In genomic region chr15:44340410-44340809, GRCh38 we compare ENCODE assay signal across 13 cellular contexts.
DNase-seq lines count a peak whose midpoint lies in the region; ATAC-seq and TF ChIP-seq lines count a peak whose summit lies in the region.
"Had no signal": no experiment of that assay in that cellular context is flagged by ENCODE, and none has a peak within 500 bp of the region (broad histone marks: within the 10 kb centered on the region; RNA-seq: fewer than 3 reads in every experiment).

No MANE protein-coding gene starts in this region.

- CTCF ChIA-PET in AG04449 (lab: Yijun Ruan, JAX), result no interaction called here

- POLR2A ChIA-PET in AG04449 (lab: Yijun Ruan, JAX), result no interaction called here

- H3K4me3 ChIP-seq in AG04449 (ENCODE audit: low read depth, low read length) (no peak overlapping the region), HFF-Myc (replicated peaks; ENCODE audit: low read depth, low read length) (no peak overlapping the region), astrocyte of the cerebellum (ENCODE audit: low read depth, low read length) (no peak overlapping the region)
- H3K4me3 ChIP-seq: esophagus squamous epithelium had no signal

- ATAC-seq in GM21576 (IDR thresholded peaks at IDR 0.05; ENCODE audit: unreplicated experiment), result no peak
- no peak for ATAC-seq in HG03432 (IDR thresholded peaks at IDR 0.05; ENCODE audit: unreplicated experiment)
- ATAC-seq: activated naive CD8-positive, alpha-beta T cell treated with anti-CD3 and anti-CD28 coated beads, Interleukin-2, amount 50 U/mL, for 24 hours had no signal

- DNase-seq in AG04449 (ENCODE audit: low read depth, low spot score) (peak; percentile 67), HFF-Myc (ENCODE audit: extremely low read depth, low read depth) (peak; percentile 45), astrocyte of the cerebellum (ENCODE audit: low read depth) (peak; percentile 86), kidney tubule cell (ENCODE audit: low spot score) (peak; percentile 94), GOT3 (lab: John Stamatoyannopoulos, UW) (no peak)
- DNase-seq in stimulated activated CD4-positive, alpha-beta T cell treated with anti-CD3 and anti-CD28 coated beads, Interleukin-12 subunit alpha, Interleukin-12 subunit beta, amount 100 ng/mL, for 4 hours, result no peak
- DNase-seq: activated CD4-positive, alpha-beta memory T cell treated with anti-CD3 and anti-CD28 coated beads for 36 hours; activated naive CD8-positive, alpha-beta T cell treated with anti-CD3 and anti-CD28 coated beads, Interleukin-2, amount 50 U/mL, for 24 hours; esophagus squamous epithelium; NCI-H1930; stimulated activated CD4-positive, alpha-beta T cell treated with anti-CD3 and anti-CD28 coated beads, Interleukin-15, amount 100 ng/mL, for 24 hours had no signal

- in situ Hi-C loops in astrocyte of the cerebellum (cut with HindIII; ENCODE audit: low sequenced_read_pairs), result no loop called here

- TF ChIP-seq CTCF in AG04449 (IDR thresholded peaks at IDR 0.05; ENCODE audit: insufficient read depth, low read length, missing control alignments) (no peak), HFF-Myc (IDR thresholded peaks at IDR 0.05; ENCODE audit: low read depth, low read length, missing control alignments) (no peak), astrocyte of the cerebellum (IDR thresholded peaks at IDR 0.05; ENCODE audit: low read depth, low read length, missing control alignments) (no peak)

Comparison
In these comparisons a context has a peak if more than half of its experiments do, and no peak if none do; other contexts are left out.
1. DNase-seq: peak in AG04449 (single experiment), HFF-Myc (single experiment), astrocyte of the cerebellum (single experiment) and kidney tubule cell (single experiment); none in stimulated activated CD4-positive, alpha-beta T cell treated with anti-CD3 and anti-CD28 coated beads, Interleukin-12 subunit alpha, Interleukin-12 subunit beta, amount 100 ng/mL, for 4 hours (single experiment) and GOT3 (single experiment).